In the genomic region with DNA sequence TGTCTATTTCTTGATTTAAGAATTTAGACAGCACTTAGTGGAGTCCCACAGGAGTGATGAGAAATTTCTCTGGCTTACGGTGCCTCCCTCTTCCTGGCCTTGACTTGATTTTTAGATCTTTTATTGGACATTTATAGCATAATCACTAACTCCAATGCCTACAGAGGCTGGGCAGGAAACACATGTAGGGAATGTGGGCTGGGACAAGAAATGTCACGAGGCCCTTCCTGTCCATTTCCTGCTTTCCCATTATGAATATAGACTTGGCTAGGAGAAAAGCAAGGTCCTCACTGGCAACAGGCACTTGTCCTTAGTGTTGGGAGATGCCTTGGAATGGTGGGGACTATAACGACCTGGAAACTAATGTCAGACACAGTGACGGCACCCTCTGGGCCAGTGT, we compare ENCODE assay signal across 2 cellular contexts.
TF ChIP-seq lines count a peak whose summit lies in the region.

No MANE protein-coding gene starts in this region.

TF ChIP-seq in SK-N-SH, 30 proteins besides CTCF, POLR2A, EP300 and RAD21 (continued from another document):
- TF ChIP-seq, protein P1, sequence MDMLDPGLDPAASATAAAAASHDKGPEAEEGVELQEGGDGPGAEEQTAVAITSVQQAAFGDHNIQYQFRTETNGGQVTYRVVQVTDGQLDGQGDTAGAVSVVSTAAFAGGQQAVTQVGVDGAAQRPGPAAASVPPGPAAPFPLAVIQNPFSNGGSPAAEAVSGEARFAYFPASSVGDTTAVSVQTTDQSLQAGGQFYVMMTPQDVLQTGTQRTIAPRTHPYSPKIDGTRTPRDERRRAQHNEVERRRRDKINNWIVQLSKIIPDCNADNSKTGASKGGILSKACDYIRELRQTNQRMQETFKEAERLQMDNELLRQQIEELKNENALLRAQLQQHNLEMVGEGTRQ (IDR thresholded peaks at IDR 0.05; ENCODE audit: borderline replicate concordance, low read depth, low read length): no peak
- TF ChIP-seq SMC3 (IDR thresholded peaks at IDR 0.05; ENCODE audit: low read depth, low read length) (no peak), EZH2phosphoT487 (IDR thresholded peaks at IDR 0.05; ENCODE audit: borderline replicate concordance, low read depth) (no peak), MEF2A (IDR thresholded peaks at IDR 0.05; ENCODE audit: borderline replicate concordance, low read depth) (no peak), FOXM1 (IDR thresholded peaks at IDR 0.05; ENCODE audit: low read depth) (no peak), TEAD4 (IDR thresholded peaks at IDR 0.05; ENCODE audit: borderline replicate concordance, insufficient read depth) (no peak), JUND (IDR thresholded peaks at IDR 0.05) (no peak), RXRA (IDR thresholded peaks at IDR 0.05; ENCODE audit: borderline replicate concordance, low read depth) (no peak)
- TF ChIP-seq, protein P2, sequence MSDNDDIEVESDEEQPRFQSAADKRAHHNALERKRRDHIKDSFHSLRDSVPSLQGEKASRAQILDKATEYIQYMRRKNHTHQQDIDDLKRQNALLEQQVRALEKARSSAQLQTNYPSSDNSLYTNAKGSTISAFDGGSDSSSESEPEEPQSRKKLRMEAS (IDR thresholded peaks at IDR 0.05; ENCODE audit: low read depth): peak; percentile 64; the same call in 1 of the 2 replicates
TF ChIP-seq in SK-N-SH: peak in this region for 2.

TF ChIP-seq in SK-N-SH treated with all-trans-retinoic acid at 6 μM for 48 hours, 23 proteins besides CTCF, POLR2A, EP300 and RAD21 (continued from another document):
- TF ChIP-seq, protein P3, sequence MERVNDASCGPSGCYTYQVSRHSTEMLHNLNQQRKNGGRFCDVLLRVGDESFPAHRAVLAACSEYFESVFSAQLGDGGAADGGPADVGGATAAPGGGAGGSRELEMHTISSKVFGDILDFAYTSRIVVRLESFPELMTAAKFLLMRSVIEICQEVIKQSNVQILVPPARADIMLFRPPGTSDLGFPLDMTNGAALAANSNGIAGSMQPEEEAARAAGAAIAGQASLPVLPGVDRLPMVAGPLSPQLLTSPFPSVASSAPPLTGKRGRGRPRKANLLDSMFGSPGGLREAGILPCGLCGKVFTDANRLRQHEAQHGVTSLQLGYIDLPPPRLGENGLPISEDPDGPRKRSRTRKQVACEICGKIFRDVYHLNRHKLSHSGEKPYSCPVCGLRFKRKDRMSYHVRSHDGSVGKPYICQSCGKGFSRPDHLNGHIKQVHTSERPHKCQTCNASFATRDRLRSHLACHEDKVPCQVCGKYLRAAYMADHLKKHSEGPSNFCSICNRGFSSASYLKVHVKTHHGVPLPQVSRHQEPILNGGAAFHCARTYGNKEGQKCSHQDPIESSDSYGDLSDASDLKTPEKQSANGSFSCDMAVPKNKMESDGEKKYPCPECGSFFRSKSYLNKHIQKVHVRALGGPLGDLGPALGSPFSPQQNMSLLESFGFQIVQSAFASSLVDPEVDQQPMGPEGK (CRISPR knock-in tag; IDR thresholded peaks at IDR 0.05; ENCODE audit: borderline replicate concordance): no peak
- no peak for TF ChIP-seq BACH2 (CRISPR knock-in tag; IDR thresholded peaks at IDR 0.05; ENCODE audit: borderline replicate concordance)
- TF ChIP-seq ZC3H10 (CRISPR knock-in tag; IDR thresholded peaks at IDR 0.05): no peak
- TF ChIP-seq CSDC2 (CRISPR knock-in tag; IDR thresholded peaks at IDR 0.05): no peak
- no peak for TF ChIP-seq SNAI2 (CRISPR knock-in tag; IDR thresholded peaks at IDR 0.05)
- TF ChIP-seq ZNF8 (CRISPR knock-in tag; IDR thresholded peaks at IDR 0.05): no peak
- no peak for TF ChIP-seq ZNF565 (CRISPR knock-in tag; conservative IDR thresholded peaks at IDR 0.05; ENCODE audit: low read depth)
- TF ChIP-seq, protein P4, sequence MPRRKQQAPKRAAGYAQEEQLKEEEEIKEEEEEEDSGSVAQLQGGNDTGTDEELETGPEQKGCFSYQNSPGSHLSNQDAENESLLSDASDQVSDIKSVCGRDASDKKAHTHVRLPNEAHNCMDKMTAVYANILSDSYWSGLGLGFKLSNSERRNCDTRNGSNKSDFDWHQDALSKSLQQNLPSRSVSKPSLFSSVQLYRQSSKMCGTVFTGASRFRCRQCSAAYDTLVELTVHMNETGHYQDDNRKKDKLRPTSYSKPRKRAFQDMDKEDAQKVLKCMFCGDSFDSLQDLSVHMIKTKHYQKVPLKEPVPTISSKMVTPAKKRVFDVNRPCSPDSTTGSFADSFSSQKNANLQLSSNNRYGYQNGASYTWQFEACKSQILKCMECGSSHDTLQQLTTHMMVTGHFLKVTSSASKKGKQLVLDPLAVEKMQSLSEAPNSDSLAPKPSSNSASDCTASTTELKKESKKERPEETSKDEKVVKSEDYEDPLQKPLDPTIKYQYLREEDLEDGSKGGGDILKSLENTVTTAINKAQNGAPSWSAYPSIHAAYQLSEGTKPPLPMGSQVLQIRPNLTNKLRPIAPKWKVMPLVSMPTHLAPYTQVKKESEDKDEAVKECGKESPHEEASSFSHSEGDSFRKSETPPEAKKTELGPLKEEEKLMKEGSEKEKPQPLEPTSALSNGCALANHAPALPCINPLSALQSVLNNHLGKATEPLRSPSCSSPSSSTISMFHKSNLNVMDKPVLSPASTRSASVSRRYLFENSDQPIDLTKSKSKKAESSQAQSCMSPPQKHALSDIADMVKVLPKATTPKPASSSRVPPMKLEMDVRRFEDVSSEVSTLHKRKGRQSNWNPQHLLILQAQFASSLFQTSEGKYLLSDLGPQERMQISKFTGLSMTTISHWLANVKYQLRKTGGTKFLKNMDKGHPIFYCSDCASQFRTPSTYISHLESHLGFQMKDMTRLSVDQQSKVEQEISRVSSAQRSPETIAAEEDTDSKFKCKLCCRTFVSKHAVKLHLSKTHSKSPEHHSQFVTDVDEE (CRISPR knock-in tag; IDR thresholded peaks at IDR 0.05): no peak
- TF ChIP-seq OSR1 (CRISPR knock-in tag; IDR thresholded peaks at IDR 0.05): no peak
- no peak for TF ChIP-seq RARB (CRISPR knock-in tag; IDR thresholded peaks at IDR 0.05)
